Comparison of ENCODE assay signal across 8 cellular contexts in the genomic region with DNA sequence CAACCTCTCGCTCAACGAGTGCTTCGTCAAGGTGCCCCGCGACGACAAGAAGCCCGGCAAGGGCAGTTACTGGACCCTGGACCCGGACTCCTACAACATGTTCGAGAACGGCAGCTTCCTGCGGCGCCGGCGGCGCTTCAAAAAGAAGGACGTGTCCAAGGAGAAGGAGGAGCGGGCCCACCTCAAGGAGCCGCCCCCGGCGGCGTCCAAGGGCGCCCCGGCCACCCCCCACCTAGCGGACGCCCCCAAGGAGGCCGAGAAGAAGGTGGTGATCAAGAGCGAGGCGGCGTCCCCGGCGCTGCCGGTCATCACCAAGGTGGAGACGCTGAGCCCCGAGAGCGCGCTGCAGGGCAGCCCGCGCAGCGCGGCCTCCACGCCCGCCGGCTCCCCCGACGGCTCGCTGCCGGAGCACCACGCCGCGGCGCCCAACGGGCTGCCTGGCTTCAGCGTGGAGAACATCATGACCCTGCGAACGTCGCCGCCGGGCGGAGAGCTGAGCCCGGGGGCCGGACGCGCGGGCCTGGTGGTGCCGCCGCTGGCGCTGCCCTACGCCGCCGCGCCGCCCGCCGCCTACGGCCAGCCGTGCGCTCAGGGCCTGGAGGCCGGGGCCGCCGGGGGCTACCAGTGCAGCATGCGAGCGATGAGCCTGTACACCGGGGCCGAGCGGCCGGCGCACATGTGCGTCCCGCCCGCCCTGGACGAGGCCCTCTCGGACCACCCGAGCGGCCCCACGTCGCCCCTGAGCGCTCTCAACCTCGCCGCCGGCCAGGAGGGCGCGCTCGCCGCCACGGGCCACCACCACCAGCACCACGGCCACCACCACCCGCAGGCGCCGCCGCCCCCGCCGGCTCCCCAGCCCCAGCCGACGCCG. TPM values are rescaled to one million over a fixed set of nuclear protein-coding genes. Genes with fewer than 3 reads are reported as not detected.
DNase-seq lines count a peak whose midpoint lies in the region; FAIRE-seq and TF ChIP-seq lines count a peak whose summit lies in the region.
"Had no signal": no experiment of that assay in that cellular context is flagged by ENCODE, and none has a peak within 500 bp of the region (broad histone marks: within the 10 kb centered on the region; RNA-seq: fewer than 3 reads in every experiment).

No MANE protein-coding gene starts in this region.

- no peak for TF ChIP-seq EP300 in suprapubic skin (IDR thresholded peaks at IDR 0.05)

- intact Hi-C loops in mammary epithelial cell (cut with micrococcal nuclease), result loop anchor here (1.0 to 5.0 kb wide), 4 partner anchors 306 to 1059 kb away; no protein-coding TSS in a partner anchor

- no peaks in the 10 kb centered on the region for H4K20me1 ChIP-seq in mammary epithelial cell (ENCODE audit: insufficient read depth, low read length)

- peaks cover 4% of the 10 kb centered on the region for H3K36me3 ChIP-seq in mammary epithelial cell (ENCODE audit: insufficient read depth, low read length)
- no peaks in the 10 kb centered on the region for H3K36me3 ChIP-seq in suprapubic skin

- peaks cover 49% of the 10 kb centered on the region for H3K79me2 ChIP-seq in mammary epithelial cell (ENCODE audit: insufficient read depth, low read length)

- CTCF ChIA-PET in mammary epithelial cell (lab: Charles Lee; ENCODE audit: low non-redundant PET), result interaction anchor here (0.7 kb wide), 1 partner anchor 450 kb away, joined by 9 read pairs; no protein-coding TSS in a partner anchor

- H3K27ac ChIP-seq in mammary epithelial cell (ENCODE audit: insufficient read depth, low read depth, low read length), result no peak overlapping the region
- no peak overlapping the region for H3K27ac ChIP-seq in suprapubic skin

- dilution Hi-C loops in mammary epithelial cell (cut with HindIII; ENCODE audit: low sequenced_read_pairs), result no loop called here

- DNase-seq in HT1080 (ENCODE audit: low read depth), result peak; percentile 51
- DNase-seq in mammary epithelial cell, result peak; percentile 43
- DNase-seq in iPS-NIHi7 (ENCODE audit: extremely low spot score), result peak; percentile 30
- no peak for DNase-seq in suprapubic skin (ENCODE audit: low spot score in 2 of 2)
- no peak for DNase-seq in H54 (ENCODE audit: insufficient read length, low spot score)
- no peak for DNase-seq in Kasumi-1 (lab: John Stamatoyannopoulos, UW)
- DNase-seq in DMS153 treated with DMSO at 0.1 percent for 48 hours (lab: John Stamatoyannopoulos, UW; ENCODE audit: unreplicated experiment), result no peak
- DNase-seq: foreskin melanocyte had no signal

- BruUV-seq in mammary epithelial cell (replicated peaks; lab: Mats Ljungman, UMichigan), result no TSS peak

- H3K4me1 ChIP-seq in mammary epithelial cell (ENCODE audit: insufficient read depth, low read length), result peaks cover 10% of the 10 kb centered on the region
- H3K4me1 ChIP-seq in suprapubic skin, result peaks cover 36% of the 10 kb centered on the region

- no peak for TF ChIP-seq POLR2A in suprapubic skin (IDR thresholded peaks at IDR 0.05)
- no peak for TF ChIP-seq POLR2A in H54 (IDR thresholded peaks at IDR 0.05; ENCODE audit: low read depth, low read length)

- H3K4me3 ChIP-seq in mammary epithelial cell (replicated peaks in 1 of 3; ENCODE audit: insufficient read depth in 1 of 3, low read depth in 2 of 3, low read length in 3 of 3) (peak overlapping the region; percentile 73 to 84 (median 77)), suprapubic skin (peak overlapping the region; percentile 45)

- peak overlapping the region; percentile 76 for H3K4me2 ChIP-seq in mammary epithelial cell (ENCODE audit: insufficient read depth, low read depth, low read length)

- H3K9me3 ChIP-seq in mammary epithelial cell (replicated peaks; ENCODE audit: insufficient read depth, low read length) (no peaks in the 10 kb centered on the region), suprapubic skin (no peaks in the 10 kb centered on the region)

- no peak for FAIRE-seq in H54 (lab: Jason Lieb, UNC)

- TF ChIP-seq CTCF in mammary epithelial cell (conservative IDR thresholded peaks at IDR 0.05 in 1 of 2, IDR thresholded peaks at IDR 0.05 in 1 of 2; ENCODE audit: extremely low read depth in 1 of 2, insufficient read depth in 1 of 2, low read depth in 1 of 2, low read length in 2 of 2), result no peak
- TF ChIP-seq CTCF in suprapubic skin (IDR thresholded peaks at IDR 0.05), result no peak

- H3K27me3 ChIP-seq in mammary epithelial cell (ENCODE audit: insufficient read depth, low read length) (no peaks in the 10 kb centered on the region), suprapubic skin (peaks cover 93% of the 10 kb centered on the region)

- in situ Hi-C loops in mammary epithelial cell (cut with MboI; ENCODE audit: low sequenced_read_pairs in 2 of 2), result loop anchor here (5.0 to 25.0 kb wide), 6 partner anchors 449 to 819 kb away; partner anchors contain the start of genes FBXO31 (in 1 of the 2) and MAP1LC3B (in 1 of the 2)

- WGBS in mammary epithelial cell (ENCODE audit: low coverage, missing lambda C conversion rate), result 14% methylated on average over 32 of the region's 115 CpGs
- 0% methylated on average over 3 of the region's 115 CpGs for WGBS in suprapubic skin

- H2AFZ ChIP-seq in mammary epithelial cell (ENCODE audit: low read depth, low read length), result peak overlapping the region; percentile 92

- H3K9ac ChIP-seq in mammary epithelial cell (ENCODE audit: insufficient read depth, low read length), result peak overlapping the region; percentile 78

RNA-seq across cellular contexts. Expression of gene FOXC2, which starts 1.3 kb away (rescaled TPM):
- 1.1 and 1.5 TPM in 2 replicates for total RNA-seq in HT1080 (2014; rRNA removed; shearing (Covaris generic))
- 21.6 and 22.0 TPM in 2 replicates for polyA plus RNA-seq in HT1080 (2015; cell fraction: cytosol; rRNA removed)
- polyA plus RNA-seq in HT1080 (2015; cell fraction: nucleus; rRNA removed), result 15.3 and 19.7 TPM in 2 replicates
- total RNA-seq in mammary epithelial cell (10 to 100 TPM in 1 of 2 donors, 1 to 10 TPM in 1; 1.3 to 13.3 TPM), suprapubic skin (under 1 TPM in 1 of 4 donors, not detected in 3; 0.56 TPM)
- 1.3 TPM for polyA plus RNA-seq in mammary epithelial cell
- polyA minus RNA-seq in mammary epithelial cell, result 0.98 TPM

RNA-seq across cellular contexts. Expression of gene FOXL1, which starts 10.4 kb away (rescaled TPM):
- 0.51 and 0.80 TPM in 2 replicates for total RNA-seq in HT1080 (2014; rRNA removed; shearing (Covaris generic))
- 0.78 and 1.3 TPM in 2 replicates for polyA plus RNA-seq in HT1080 (2015; cell fraction: cytosol; rRNA removed)
- 1.9 and 2.8 TPM in 2 replicates for polyA plus RNA-seq in HT1080 (2015; cell fraction: nucleus; rRNA removed)
- total RNA-seq in mammary epithelial cell (1 to 10 TPM; 2.2 to 8.0 TPM), suprapubic skin (under 1 TPM in 2 of 4 donors, not detected in 2; 0.23 to 0.40 TPM)
- polyA plus RNA-seq in mammary epithelial cell, result 1.2 TPM
- polyA minus RNA-seq in mammary epithelial cell, result 0.47 TPM

RNA-seq across cellular contexts. Expression of gene MTHFSD, which starts 12.9 kb away (rescaled TPM):
- total RNA-seq in HT1080 (2014; rRNA removed; shearing (Covaris generic)), result 9.8 and 10.4 TPM in 2 replicates
- polyA plus RNA-seq in HT1080 (2015; cell fraction: cytosol; rRNA removed), result 10.0 and 11.0 TPM in 2 replicates
- polyA plus RNA-seq in HT1080 (2015; cell fraction: nucleus; rRNA removed), result 46.8 and 51.0 TPM in 2 replicates
- 10 to 100 TPM; 17.3 to 25.4 TPM for total RNA-seq in mammary epithelial cell
- 11.3 TPM for polyA plus RNA-seq in mammary epithelial cell
- polyA minus RNA-seq in mammary epithelial cell, result 1.4 TPM
- 10 to 100 TPM; 12.4 to 43.4 (median 18.8) TPM for total RNA-seq in suprapubic skin

RNA-seq across cellular contexts. Expression of gene FOXF1, which starts 57.6 kb away (rescaled TPM):
- total RNA-seq in HT1080 (2014; rRNA removed; shearing (Covaris generic)), result 0.10 TPM in 1 of 2 replicates, not detected in the other
- polyA plus RNA-seq in HT1080 (2015; cell fraction: cytosol; rRNA removed), result 0.02 TPM in 1 of 2 replicates, not detected in the other
- 0.08 TPM in 1 of 2 replicates, not detected in the other for polyA plus RNA-seq in HT1080 (2015; cell fraction: nucleus; rRNA removed)
- total RNA-seq in mammary epithelial cell (not detected), suprapubic skin (under 1 TPM in 3 of 4 donors, not detected in 1; 0.11 to 0.59 (median 0.21) TPM)
- polyA plus RNA-seq in mammary epithelial cell, result not detected
- not detected for polyA minus RNA-seq in mammary epithelial cell

Comparison
In these comparisons a context has a peak if more than half of its experiments do, and no peak if none do; other contexts are left out.
1. DNase-seq: peak in HT1080 (single experiment), mammary epithelial cell (single experiment) and iPS-NIHi7 (single experiment); none in suprapubic skin (0 of 2), H54 (single experiment), Kasumi-1 (0 of 2) and DMS153 treated with DMSO at 0.1 percent for 48 hours (single experiment).